Comparison of ENCODE assay signal across 33 cellular contexts in the genomic region with DNA sequence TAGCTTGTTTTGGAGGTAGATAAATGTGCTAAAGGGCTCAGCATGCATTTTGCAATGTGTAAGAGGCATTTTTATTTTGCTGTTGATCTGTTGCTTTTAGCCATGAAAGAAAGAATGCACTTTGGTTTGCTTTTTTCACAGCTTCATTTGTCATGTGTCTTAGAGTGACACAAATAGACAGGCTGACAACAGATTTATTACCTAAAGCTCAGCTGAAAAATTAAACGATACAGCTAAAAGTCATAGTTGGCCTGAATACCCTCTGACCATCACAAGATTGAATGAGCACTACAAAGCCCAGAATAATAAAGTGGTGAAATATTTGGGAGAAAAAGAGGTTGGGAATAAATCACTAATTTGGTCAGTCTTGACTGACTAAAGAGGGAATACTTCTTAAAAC.
"Had no signal": no experiment of that assay in that cellular context is flagged by ENCODE, and none has a peak within 500 bp of the region (broad histone marks: within the 10 kb centered on the region; RNA-seq: fewer than 3 reads in every experiment).

No MANE protein-coding gene starts in this region.

- H3K9ac ChIP-seq: KMS-11 had no signal

- H3K27me3 ChIP-seq: MG63 had no signal

- H3K36me3 ChIP-seq: MG63 had no signal

- DNase-seq: Karpas-422, Kasumi-1, MG63, MM.1S, MV-4-11, NCI-H1048, NCI-H1092, NCI-H1092 treated with DMSO at 0.1 percent for 48 hours, NCI-H1105, NCI-H1105 treated with DMSO at 0.1 percent for 48 hours, NCI-H1417 treated with DMSO at 0.1 percent for 48 hours, NCI-H1436, NCI-H1436 treated with DMSO at 0.1 percent for 48 hours, NCI-H146, NCI-H1694, NCI-H1694 treated with DMSO at 0.1 percent for 48 hours, NCI-H187, NCI-H187 treated with DMSO at 0.1 percent for 48 hours, NCI-H1930, NCI-H2029, NCI-H2029 treated with DMSO at 0.1 percent for 48 hours, NCI-H2081, NCI-H2081 treated with DMSO at 0.1 percent for 48 hours, NCI-H2107, NCI-H2171, NCI-H2171 treated with DMSO at 0.1 percent for 48 hours, NCI-H2227 treated with DMSO at 0.1 percent for 48 hours, NCI-H226, NCI-H345, NCI-H446, NCI-H446 treated with DMSO at 0.1 percent for 48 hours, NCI-H510A had no signal

- H3K4me3 ChIP-seq: MG63 had no signal

- H3K27ac ChIP-seq: KMS-11 had no signal

- H3K4me2 ChIP-seq: KMS-11 had no signal

- H3K9me3 ChIP-seq: MG63 had no signal
